27 cellular contexts compared by ENCODE assay signal in the genomic region with DNA sequence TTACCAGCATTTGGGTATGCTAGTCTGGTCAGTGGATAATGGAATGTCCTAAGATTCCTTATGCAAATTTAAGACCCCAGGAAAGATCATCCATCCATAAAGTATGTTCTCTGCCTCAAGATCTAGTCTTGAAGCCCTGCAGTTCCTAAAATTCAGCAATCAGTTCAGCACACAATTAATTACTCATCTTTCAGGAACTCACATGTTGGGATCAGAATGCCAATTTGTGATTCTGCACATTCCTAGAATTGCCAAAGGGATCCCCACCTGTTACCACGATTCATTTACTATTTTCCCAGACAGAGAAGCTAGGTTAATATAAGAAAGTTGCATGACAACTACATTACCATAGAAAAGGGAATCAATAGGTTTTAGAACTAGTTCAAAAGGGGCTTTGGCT. TPM values are rescaled to one million over a fixed set of nuclear protein-coding genes. Genes with fewer than 3 reads are reported as not detected.
"Had no signal": no experiment of that assay in that cellular context is flagged by ENCODE, and none has a peak within 500 bp of the region (broad histone marks: within the 10 kb centered on the region; RNA-seq: fewer than 3 reads in every experiment).

No MANE protein-coding gene starts in this region.

- ATAC-seq: heart right ventricle, lower lobe of right lung, psoas muscle had no signal

- H3K36me3 ChIP-seq: heart right ventricle, left ventricle myocardium inferior, lower lobe of right lung, right atrium auricular region, sigmoid colon, stomach, thoracic aorta, transverse colon had no signal

- H3K9me3 ChIP-seq: left ventricle myocardium inferior, lower lobe of right lung had no signal

- H3K27ac ChIP-seq: coronary artery, heart right ventricle, left ventricle myocardium inferior, lower lobe of right lung, psoas muscle, right atrium auricular region, sigmoid colon, stomach, thoracic aorta, transverse colon had no signal

- H3K4me3 ChIP-seq: coronary artery, heart right ventricle, left ventricle myocardium inferior, lower lobe of right lung, psoas muscle, right atrium auricular region, sigmoid colon, stomach, thoracic aorta, transverse colon had no signal

- DNase-seq: effector CD4-positive, alpha-beta T cell; endodermal cell; erythroblast; foreskin melanocyte; heart right ventricle; hypothalamus; islet precursor cell; left ventricle myocardium inferior; lower lobe of right lung; naive B cell; nephron progenitor cell; psoas muscle; sigmoid colon; small intestine; stimulated activated CD4-positive, alpha-beta T cell treated with anti-CD3 and anti-CD28 coated beads, Interleukin-12 subunit alpha, Interleukin-12 subunit beta, amount 100 ng/mL, for 4 hours; stimulated activated naive CD4-positive, alpha-beta T cell; stomach; substantia nigra; transverse colon had no signal

- H3K4me1 ChIP-seq: heart right ventricle, left ventricle myocardium inferior, lower lobe of right lung, psoas muscle, right atrium auricular region, sigmoid colon, stomach, transverse colon had no signal

- H3K27me3 ChIP-seq: right atrium auricular region had no signal

RNA-seq across cellular contexts. Expression of gene OR2C1, which starts 3.2 kb away (rescaled TPM):
- total RNA-seq: chondrocyte, endodermal cell, endothelial cell of umbilical vein, glomerular endothelial cell, lower lobe of right lung, osteoblast, psoas muscle, stomach, thoracic aorta, transverse colon, ureter had no signal
- polyA plus RNA-seq: endothelial cell of umbilical vein, psoas muscle, stomach had no signal
